In genomic region chr1:193114485-193115095, GRCh38 we compare ENCODE assay signal across 2 cellular contexts.
TF ChIP-seq lines count a peak whose summit lies in the region.

No MANE protein-coding gene starts in this region.

TF ChIP-seq in HCT116, 20 proteins besides CTCF, POLR2A, EP300 and RAD21:
- TF ChIP-seq POLR2AphosphoS5 (IDR thresholded peaks at IDR 0.05; ENCODE audit: low read depth, low read length) = no peak

TF ChIP-seq in K562, 482 proteins besides CTCF, POLR2A, EP300 and RAD21:
- no peak for TF ChIP-seq ZNF436 (CRISPR knock-in tag; IDR thresholded peaks at IDR 0.05)
- no peak for TF ChIP-seq DIDO1 (tag; IDR thresholded peaks at IDR 0.05; ENCODE audit: low read depth)
- no peak for TF ChIP-seq SETDB1 (IDR thresholded peaks at IDR 0.05; ENCODE audit: low read length)
- no peak for TF ChIP-seq CREB1 (IDR thresholded peaks at IDR 0.05)
- no peak for TF ChIP-seq CREB1 (CRISPR knock-in tag; IDR thresholded peaks at IDR 0.05)
- 0 out of 2 replicates have a peak, but pooled peaks have one; percentile 1 for TF ChIP-seq ZFX (CRISPR knock-in tag; IDR thresholded peaks at IDR 0.05)
- TF ChIP-seq CHAMP1 (IDR thresholded peaks at IDR 0.05) = no peak
- no peak for TF ChIP-seq ETV1 (tag; conservative IDR thresholded peaks at IDR 0.05; ENCODE audit: low read depth)
- TF ChIP-seq POLR2H (tag; IDR thresholded peaks at IDR 0.05; ENCODE audit: low read depth) = peak; percentile 60
- TF ChIP-seq ZNF584 (CRISPR knock-in tag; IDR thresholded peaks at IDR 0.05; ENCODE audit: low read depth) = no peak
- peak; percentile 71 for TF ChIP-seq FOXJ2 (tag; IDR thresholded peaks at IDR 0.05)
- TF ChIP-seq HEY1 (CRISPR knock-in tag; IDR thresholded peaks at IDR 0.05; ENCODE audit: borderline replicate concordance) = no peak
- no peak for TF ChIP-seq KDM1A (IDR thresholded peaks at IDR 0.05)
- no peak for TF ChIP-seq ZNF785 (CRISPR knock-in tag; IDR thresholded peaks at IDR 0.05)
- TF ChIP-seq PCBP2 (IDR thresholded peaks at IDR 0.05; ENCODE audit: low read depth, low read length, poor library complexity, severe bottlenecking) = no peak
- no peak for TF ChIP-seq PHF21A (IDR thresholded peaks at IDR 0.05; ENCODE audit: borderline replicate concordance, low read depth)
- no peak for TF ChIP-seq SAP30 (IDR thresholded peaks at IDR 0.05; ENCODE audit: borderline replicate concordance, insufficient read depth, low read depth, low read length, poor library complexity, severe bottlenecking)
- TF ChIP-seq GATAD2B (IDR thresholded peaks at IDR 0.05; ENCODE audit: borderline replicate concordance) = no peak
- peak; percentile 19; the same call in 1 of the 2 replicates for TF ChIP-seq ZNF766 (CRISPR knock-in tag; conservative IDR thresholded peaks at IDR 0.05)
- TF ChIP-seq TCFL5 (CRISPR knock-in tag; conservative IDR thresholded peaks at IDR 0.05) = no peak
- TF ChIP-seq RFX5 (IDR thresholded peaks at IDR 0.05; ENCODE audit: low read depth, low read length) = no peak
- no peak for TF ChIP-seq SRSF3 (IDR thresholded peaks at IDR 0.05; ENCODE audit: insufficient read depth, low read length)
- TF ChIP-seq NFATC3 (IDR thresholded peaks at IDR 0.05) = no peak
- no peak for TF ChIP-seq GABPB1 (CRISPR knock-in tag; IDR thresholded peaks at IDR 0.05)
- 0 out of 2 replicates have a peak, but pooled peaks have one; percentile 15 for TF ChIP-seq RBFOX2 (IDR thresholded peaks at IDR 0.05; ENCODE audit: low read depth, low read length)
- TF ChIP-seq KHSRP (IDR thresholded peaks at IDR 0.05) = no peak
- TF ChIP-seq POLR3G (IDR thresholded peaks at IDR 0.05; ENCODE audit: extremely low read depth, insufficient read length, insufficient replicate concordance) = no peak
- no peak for TF ChIP-seq MEF2D (tag; conservative IDR thresholded peaks at IDR 0.05; ENCODE audit: low read depth)
